ENCODE assay signal across 18 cellular contexts in genomic region chr4:53775381-53775780, GRCh38.
DNase-seq lines count a peak whose midpoint lies in the region; ATAC-seq and TF ChIP-seq lines count a peak whose summit lies in the region.
"Had no signal": no experiment of that assay in that cellular context is flagged by ENCODE, and none has a peak within 500 bp of the region (broad histone marks: within the 10 kb centered on the region; RNA-seq: fewer than 3 reads in every experiment).

No MANE protein-coding gene starts in this region.

- H3K27me3 Mint-ChIP-seq in activated CD8-positive, alpha-beta T cell treated with anti-CD3 and anti-CD28 coated beads, Interleukin-2, amount 10 ng/mL, durations not matched to agents 7 days and 5 days (ENCODE audit: low read depth), result no peaks in the 10 kb centered on the region

- DNase-seq in RPMI7951 (ENCODE audit: low read depth) (peak; percentile 34), astrocyte of the spinal cord (ENCODE audit: low read depth, low spot score) (peak; percentile 33), fibroblast of villous mesenchyme (ENCODE audit: low read depth) (peak; percentile 24), T-helper 1 cell (no peak)
- no peak for DNase-seq in activated effector memory CD4-positive, alpha-beta T cell treated with anti-CD3 and anti-CD28 coated beads, Interleukin-2, amount 50 U/mL, for 16 hours
- DNase-seq in stimulated activated CD4-positive, alpha-beta T cell treated with anti-CD3 and anti-CD28 coated beads, Interleukin-2, amount 100 ng/mL, for 24 hours, result no peak
- DNase-seq in activated CD8-positive, alpha-beta T cell treated with anti-CD3 and anti-CD28 coated beads, Interleukin-2, amount 10 ng/mL, durations not matched to agents 7 days and 5 days, result no peak
- DNase-seq: Calu3; CD8-positive, alpha-beta T cell; DMS79 treated with DMSO at 0.1 percent for 48 hours; GF-D8; GOT3; H7; HFFc6 had no signal

- no peaks in the 10 kb centered on the region for H3K36me3 Mint-ChIP-seq in activated CD8-positive, alpha-beta T cell treated with anti-CD3 and anti-CD28 coated beads, Interleukin-2, amount 10 ng/mL, durations not matched to agents 7 days and 5 days (ENCODE audit: low read depth)
- H3K36me3 Mint-ChIP-seq: CD8-positive, alpha-beta T cell had no signal

- in situ Hi-C loops in astrocyte of the spinal cord (cut with HindIII; ENCODE audit: low sequenced_read_pairs), result no loop called here

- no peak overlapping the region for H3K4me3 Mint-ChIP-seq in activated CD8-positive, alpha-beta T cell treated with anti-CD3 and anti-CD28 coated beads, Interleukin-2, amount 10 ng/mL, durations not matched to agents 7 days and 5 days
- H3K4me3 Mint-ChIP-seq: B cell; CD8-positive, alpha-beta T cell; HFFc6 had no signal

- no peaks in the 10 kb centered on the region for H3K4me1 Mint-ChIP-seq in activated CD8-positive, alpha-beta T cell treated with anti-CD3 and anti-CD28 coated beads, Interleukin-2, amount 10 ng/mL, durations not matched to agents 7 days and 5 days (ENCODE audit: low read depth)
- H3K4me1 Mint-ChIP-seq: B cell had no signal

- POLR2A ChIA-PET in activated CD8-positive, alpha-beta T cell treated with anti-CD3 and anti-CD28 coated beads, Interleukin-2, amount 10 ng/mL, durations not matched to agents 7 days and 5 days (lab: Charles Lee), result no interaction called here

- no peaks in the 10 kb centered on the region for H3K9me3 Mint-ChIP-seq in activated CD8-positive, alpha-beta T cell treated with anti-CD3 and anti-CD28 coated beads, Interleukin-2, amount 10 ng/mL, durations not matched to agents 7 days and 5 days (ENCODE audit: insufficient read depth)
- H3K9me3 Mint-ChIP-seq: CD8-positive, alpha-beta T cell; HFFc6 had no signal

- no peak overlapping the region for H3K4me3 ChIP-seq in astrocyte of the spinal cord (ENCODE audit: low read depth, low read length)
- H3K4me3 ChIP-seq in fibroblast of villous mesenchyme (ENCODE audit: low read depth, low read length), result no peak overlapping the region
- H3K4me3 ChIP-seq: BLaER1 treated with 17β-estradiol and CSF1 and Interleukin-3, amounts not matched to agents 10 nM and 100 nM had no signal

- CTCF ChIA-PET in activated CD8-positive, alpha-beta T cell treated with anti-CD3 and anti-CD28 coated beads, Interleukin-2, amount 10 ng/mL, durations not matched to agents 7 days and 5 days (lab: Charles Lee), result no interaction called here

- H3K27ac Mint-ChIP-seq in activated CD8-positive, alpha-beta T cell treated with anti-CD3 and anti-CD28 coated beads, Interleukin-2, amount 10 ng/mL, durations not matched to agents 7 days and 5 days, result no peak overlapping the region
- H3K27ac Mint-ChIP-seq: B cell; CD8-positive, alpha-beta T cell; HFFc6 had no signal

- ATAC-seq in activated CD8-positive, alpha-beta T cell treated with anti-CD3 and anti-CD28 coated beads, Interleukin-2, amount 10 ng/mL, durations not matched to agents 7 days and 5 days, result no peak
- ATAC-seq: CD8-positive, alpha-beta T cell; HCT116; HepG2 had no signal

- no peak for TF ChIP-seq CTCF in astrocyte of the spinal cord (IDR thresholded peaks at IDR 0.05; ENCODE audit: low read depth, low read length)
- TF ChIP-seq CTCF in fibroblast of villous mesenchyme (IDR thresholded peaks at IDR 0.05; ENCODE audit: insufficient read depth, low read depth, low read length), result no peak

Comparison
In these comparisons a context has a peak if more than half of its experiments do, and no peak if none do; other contexts are left out.
1. DNase-seq: peak in RPMI7951 (single experiment), astrocyte of the spinal cord (single experiment) and fibroblast of villous mesenchyme (single experiment); none in activated effector memory CD4-positive, alpha-beta T cell treated with anti-CD3 and anti-CD28 coated beads, Interleukin-2, amount 50 U/mL, for 16 hours (single experiment), stimulated activated CD4-positive, alpha-beta T cell treated with anti-CD3 and anti-CD28 coated beads, Interleukin-2, amount 100 ng/mL, for 24 hours (0 of 2), activated CD8-positive, alpha-beta T cell treated with anti-CD3 and anti-CD28 coated beads, Interleukin-2, amount 10 ng/mL, durations not matched to agents 7 days and 5 days (single experiment) and T-helper 1 cell (0 of 5).